8 cellular contexts compared by ENCODE assay signal in genomic region chr1:203038217-203038741, GRCh38. TPM values are rescaled to one million over a fixed set of nuclear protein-coding genes. Genes with fewer than 3 reads are reported as not detected.
DNase-seq lines count a peak whose midpoint lies in the region; ATAC-seq and TF ChIP-seq lines count a peak whose summit lies in the region.

No MANE protein-coding gene starts in this region.

- DNase-seq in GM04504 (ENCODE audit: low read depth) (peak; percentile 56), astrocyte of the spinal cord (ENCODE audit: low read depth, low spot score) (peak; percentile 66), mucosa of gallbladder (ENCODE audit: low spot score) (peak; percentile 45), BE2C (no peak), HuH-7 (ENCODE audit: low spot score) (no peak)
- no peak for DNase-seq in activated CD4-positive, alpha-beta T cell treated with anti-CD3 and anti-CD28 coated beads for 1 hour

- TF ChIP-seq CTCF in astrocyte of the spinal cord (IDR thresholded peaks at IDR 0.05; ENCODE audit: low read depth, low read length) (no peak), BE2C (IDR thresholded peaks at IDR 0.05; ENCODE audit: low read depth, low read length) (no peak)

- H3K4me3 ChIP-seq in astrocyte of the spinal cord (ENCODE audit: low read depth, low read length) (no peak overlapping the region), BE2C (ENCODE audit: low read depth, low read length) (no peak overlapping the region)

- ATAC-seq in HG03571 (IDR thresholded peaks at IDR 0.05; ENCODE audit: unreplicated experiment) (peak; percentile 60), GM19455 (IDR thresholded peaks at IDR 0.05; ENCODE audit: unreplicated experiment) (no peak)

- no peaks in the 10 kb centered on the region for H3K36me3 ChIP-seq in BE2C

- no peaks in the 10 kb centered on the region for H3K27me3 ChIP-seq in BE2C

- in situ Hi-C loops in astrocyte of the spinal cord (cut with HindIII; ENCODE audit: low sequenced_read_pairs) = no loop called here

- no peaks in the 10 kb centered on the region for H3K9me3 ChIP-seq in BE2C

- peaks cover 16% of the 10 kb centered on the region for H3K4me1 ChIP-seq in BE2C

RNA-seq across cellular contexts. Expression of gene PPFIA4, which starts 12.0 kb away (rescaled TPM):
- 7.0 TPM for total RNA-seq in mucosa of gallbladder
- 3.7 TPM for polyA plus RNA-seq in BE2C (2012; ENCODE audit: insufficient read depth, insufficient read length, low read depth)

RNA-seq across cellular contexts. Expression of gene TMEM183A, which starts 31.1 kb away (rescaled TPM):
- total RNA-seq in mucosa of gallbladder = 46.3 TPM
- polyA plus RNA-seq in BE2C (2012; ENCODE audit: insufficient read depth, insufficient read length, low read depth) = 74.4 TPM

RNA-seq across cellular contexts. Expression of gene MYOG, which starts 47.5 kb away (rescaled TPM):
- total RNA-seq in mucosa of gallbladder = not detected
- not detected for polyA plus RNA-seq in BE2C (2012; ENCODE audit: insufficient read depth, insufficient read length, low read depth)

Comparison
In these comparisons a context has a peak if more than half of its experiments do, and no peak if none do; other contexts are left out.
1. DNase-seq: peak in GM04504 (single experiment), astrocyte of the spinal cord (single experiment) and mucosa of gallbladder (single experiment); none in BE2C (single experiment), HuH-7 (single experiment) and activated CD4-positive, alpha-beta T cell treated with anti-CD3 and anti-CD28 coated beads for 1 hour (single experiment).